ENCODE assay signal across 8 cellular contexts in the genomic region with DNA sequence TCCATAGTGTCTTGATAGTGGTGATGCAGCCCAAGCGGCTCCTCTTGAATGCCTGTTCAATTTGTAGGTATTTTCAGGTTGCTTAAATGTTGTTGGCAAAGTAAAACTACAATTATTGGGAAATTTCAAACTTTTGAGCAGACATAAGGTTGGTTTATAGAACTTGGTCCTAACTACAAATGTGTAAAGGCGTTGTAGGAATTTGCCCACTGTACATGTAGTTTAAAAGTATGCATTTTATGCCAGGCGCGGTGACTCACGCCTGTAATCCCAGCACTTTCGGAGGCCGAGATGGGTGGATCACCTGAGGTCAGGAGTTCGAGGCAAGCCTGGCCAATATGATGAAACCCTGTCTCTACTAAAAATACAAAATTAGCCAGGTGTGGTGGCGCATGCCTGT. TPM values are rescaled to one million over a fixed set of nuclear protein-coding genes. Genes with fewer than 3 reads are reported as not detected.
DNase-seq lines count a peak whose midpoint lies in the region; ATAC-seq and TF ChIP-seq lines count a peak whose summit lies in the region.
"Not testable (repeated sequence)": the region's sequence is repeated elsewhere in the genome, so short reads cannot be mapped to it uniquely, and the experiment has no call there.

No MANE protein-coding gene starts in this region.

- H3K4me1 ChIP-seq in BLaER1 = peaks cover 42% of the 10 kb centered on the region
- not testable (repeated sequence) for H3K4me1 ChIP-seq in H9 (ENCODE audit: insufficient read depth, low read length); trophoblast cell (ENCODE audit: control insufficient read depth in 1 of 2, insufficient read depth in 2 of 2, low read length in 2 of 2)
- peaks cover 18% of the 10 kb centered on the region for H3K4me1 ChIP-seq in OCI-LY7 (ENCODE audit: insufficient read depth, low read length, poor library complexity, severe bottlenecking)

- DNase-seq in H9; OCI-LY7 (ENCODE audit: low spot score); T-helper 17 cell; epithelial cell of prostate (ENCODE audit: low read depth, low spot score); mesothelial cell of epicardium (ENCODE audit: low spot score in 2 of 2, unreplicated experiment in 2 of 2): not testable (repeated sequence)
- DNase-seq in trophoblast cell = peak; percentile 41 to 59

- H2BK20ac ChIP-seq in H9 (ENCODE audit: low read depth, low read length, poor library complexity, severe bottlenecking) = not testable (repeated sequence)

- no CpG with 5 or more reads among the region's 9 CpGs for WGBS in H9 (ENCODE audit: extremely low coverage, insufficient read length, low lambda C conversion rate)
- WGBS in trophoblast cell (ENCODE audit: extremely low coverage, insufficient coverage, insufficient read length) = no CpG with 5 or more reads among the region's 9 CpGs

- not testable (repeated sequence) for H2BK120ac ChIP-seq in H9 (ENCODE audit: low read depth, low read length, poor library complexity, severe bottlenecking); trophoblast cell (ENCODE audit: insufficient read depth, low read length, poor library complexity)

- H3K36me3 Mint-ChIP-seq in H9 (ENCODE audit: insufficient read depth in 1 of 3, low read depth in 3 of 3) (peaks cover 33 to 48% (median 36%) of the 10 kb centered on the region in 3 experiments), brain (peaks cover 43% of the 10 kb centered on the region)
- not testable (repeated sequence) for H3K36me3 Mint-ChIP-seq in T-helper 17 cell (ENCODE audit: low read depth); mesothelial cell of epicardium

- H2AFZ ChIP-seq in H9 (ENCODE audit: low read length); OCI-LY7 (ENCODE audit: low read length); trophoblast cell (ENCODE audit: insufficient read depth, low read length, poor library complexity): not testable (repeated sequence)

- H3K9ac ChIP-seq in BLaER1 = peak overlapping the region; percentile 99
- H3K9ac ChIP-seq in H9 (ENCODE audit: extremely low read depth, insufficient read length, low read length) = peak overlapping the region; percentile 13
- H3K9ac ChIP-seq in trophoblast cell (ENCODE audit: low read length) = not testable (repeated sequence)

- H3K14ac ChIP-seq in H9 (ENCODE audit: insufficient read depth, low read length); trophoblast cell (ENCODE audit: low read length): not testable (repeated sequence)

- H3K56ac ChIP-seq in H9 (ENCODE audit: insufficient read length, low read depth, low read length) = not testable (repeated sequence)

- not testable (repeated sequence) for H3K27ac Mint-ChIP-seq in H9, mesothelial cell of epicardium
- peak overlapping the region; percentile 92 for H3K27ac Mint-ChIP-seq in T-helper 17 cell
- peak overlapping the region in 1 of 5 experiments; percentile 95 for H3K27ac Mint-ChIP-seq in brain

- intact Hi-C loops in OCI-LY7 (cut with micrococcal nuclease; ENCODE audit: unreplicated experiment) = loop anchor here (5.0 to 10.0 kb wide), 2 partner anchors 110 to 672 kb away; a partner anchor contains a TSS

- not testable (repeated sequence) for H3K18ac ChIP-seq in H9 (ENCODE audit: insufficient read length, low read depth, low read length); trophoblast cell (ENCODE audit: low read length)

- peak overlapping the region; percentile 86 for H3K4me2 ChIP-seq in BLaER1
- not testable (repeated sequence) for H3K4me2 ChIP-seq in H9 (ENCODE audit: insufficient read depth, insufficient read length, low read length); trophoblast cell (ENCODE audit: low read length)
- 0 out of 2 replicates have a peak overlapping the region, but pooled peaks have one; percentile 86 for H3K4me2 ChIP-seq in OCI-LY7 (ENCODE audit: low read length)

- not testable (repeated sequence) for H3K23me2 ChIP-seq in H9 (ENCODE audit: insufficient read length, low read depth, low read length, poor library complexity, severe bottlenecking)

- H3K9me2 ChIP-seq in OCI-LY7 (ENCODE audit: insufficient read depth, low read length) = not testable (repeated sequence)

- H3K27me3 Mint-ChIP-seq in H9 (ENCODE audit: low read depth); T-helper 17 cell; mesothelial cell of epicardium (ENCODE audit: low read depth): not testable (repeated sequence)
- peaks cover 15% of the 10 kb centered on the region for H3K27me3 Mint-ChIP-seq in brain

- not testable (repeated sequence) for H2BK15ac ChIP-seq in H9 (ENCODE audit: low read depth, low read length)

- H2BK12ac ChIP-seq in H9 (ENCODE audit: insufficient read length, low read depth, low read length); trophoblast cell (ENCODE audit: low read length): not testable (repeated sequence)

- ATAC-seq in T-helper 17 cell = not testable (repeated sequence)

- H3K79me2 ChIP-seq in H9 (ENCODE audit: insufficient read depth, low read length) = peaks cover 57% of the 10 kb centered on the region
- H3K79me2 ChIP-seq in OCI-LY7 (ENCODE audit: insufficient read depth, low read depth, low read length) = peaks cover 66% of the 10 kb centered on the region
- H3K79me2 ChIP-seq in trophoblast cell (ENCODE audit: control insufficient read depth, insufficient read depth, low read length, poor library complexity) = peaks cover 19% of the 10 kb centered on the region

- not testable (repeated sequence) for H3K23ac ChIP-seq in H9 (ENCODE audit: insufficient read length, low read depth, low read length); trophoblast cell (ENCODE audit: low read length)

- CTCF ChIA-PET in OCI-LY7 (lab: Charles Lee; ENCODE audit: unreplicated experiment) = not testable (repeated sequence)

- H3K79me1 ChIP-seq in H9 (ENCODE audit: insufficient read depth, low read depth, low read length, poor library complexity, severe bottlenecking) = peaks cover 11% of the 10 kb centered on the region
- H3K79me1 ChIP-seq in trophoblast cell (ENCODE audit: low read length) = not testable (repeated sequence)

- H3K4me1 Mint-ChIP-seq in H9 (peaks cover 27 to 34% of the 10 kb centered on the region in 2 experiments), T-helper 17 cell (peaks cover 29% of the 10 kb centered on the region), brain (peaks cover 40% of the 10 kb centered on the region), mesothelial cell of epicardium (peaks cover 33% of the 10 kb centered on the region)

- H3K9me3 ChIP-seq in BLaER1; H9 (ENCODE audit: control insufficient read depth, low read depth, low read length); OCI-LY7 (ENCODE audit: low read length); T-helper 17 cell (ENCODE audit: control insufficient read depth, low read length, poor library complexity, severe bottlenecking); trophoblast cell (ENCODE audit: insufficient read depth, low read depth, low read length): not testable (repeated sequence)

- not testable (repeated sequence) for H3T11ph ChIP-seq in H9 (ENCODE audit: low read length)

- H3K4me3 ChIP-seq in BLaER1; OCI-LY7 (ENCODE audit: low read depth, low read length, poor library complexity, severe bottlenecking); trophoblast cell (ENCODE audit: low read depth, low read length): not testable (repeated sequence)

- not testable (repeated sequence) for BruUV-seq in OCI-LY7 (replicated peaks; lab: Mats Ljungman, UMichigan)

- not testable (repeated sequence) for H4K12ac ChIP-seq in trophoblast cell (ENCODE audit: low read depth, low read length)

- not testable (repeated sequence) for H2BK5ac ChIP-seq in H9 (ENCODE audit: insufficient read length, low read length); trophoblast cell (ENCODE audit: low read depth, low read length, poor library complexity)

- H2AK5ac ChIP-seq in H9 (ENCODE audit: insufficient read length, low read length); trophoblast cell (ENCODE audit: low read length): not testable (repeated sequence)

- peaks cover 74% of the 10 kb centered on the region for H4K20me1 ChIP-seq in BLaER1
- H4K20me1 ChIP-seq in H9 (ENCODE audit: control insufficient read depth, insufficient read depth, insufficient read length) = not testable (repeated sequence)
- peaks cover 32% of the 10 kb centered on the region for H4K20me1 ChIP-seq in OCI-LY7 (ENCODE audit: insufficient read depth, low read length)

- POLR2A ChIA-PET in OCI-LY7 (lab: Charles Lee) = not testable (repeated sequence)

- not testable (repeated sequence) for H4K8ac ChIP-seq in H9 (replicated peaks; ENCODE audit: insufficient read length, low read depth, low read length); trophoblast cell (ENCODE audit: low read depth, low read length)

- H3K4me3 Mint-ChIP-seq in H9, T-helper 17 cell: not testable (repeated sequence)
- H3K4me3 Mint-ChIP-seq in brain (peak overlapping the region; percentile 17 to 97 (median 90)), mesothelial cell of epicardium (peak overlapping the region; percentile 79)

- H4K91ac ChIP-seq in H9 (ENCODE audit: insufficient read length, low read depth, low read length); trophoblast cell (ENCODE audit: low read depth, low read length): not testable (repeated sequence)

- H3K4ac ChIP-seq in H9 (ENCODE audit: low read depth, low read length); trophoblast cell (ENCODE audit: low read depth, low read length): not testable (repeated sequence)

- not testable (repeated sequence) for H3K27me3 ChIP-seq in BLaER1; H9 (ENCODE audit: insufficient read depth, low read length); trophoblast cell (ENCODE audit: insufficient read depth, low read length)

- H4K5ac ChIP-seq in H9 (ENCODE audit: insufficient read length, low read depth, low read length) = not testable (repeated sequence)

- not testable (repeated sequence) for H3K27ac ChIP-seq in BLaER1; H9 (ENCODE audit: insufficient read length, low read depth, low read length); OCI-LY7 (ENCODE audit: low read depth, low read length, poor library complexity, severe bottlenecking); trophoblast cell (ENCODE audit: low read depth, low read length)
- peak overlapping the region; percentile 75 for H3K27ac ChIP-seq in epithelial cell of prostate

- H3K36me3 ChIP-seq in BLaER1 (peaks cover 56% of the 10 kb centered on the region), OCI-LY7 (ENCODE audit: insufficient read depth, low read length) (peaks cover 57% of the 10 kb centered on the region), trophoblast cell (ENCODE audit: control insufficient read depth in 1 of 2, insufficient read depth in 2 of 2, low read length in 2 of 2) (peaks cover 3 to 11% of the 10 kb centered on the region in 2 experiments)

- TF ChIP-seq CTCF in H9 (conservative IDR thresholded peaks at IDR 0.05); OCI-LY7 (conservative IDR thresholded peaks at IDR 0.05; ENCODE audit: low read length); brain (conservative IDR thresholded peaks at IDR 0.05); mesothelial cell of epicardium (IDR thresholded peaks at IDR 0.05; ENCODE audit: unreplicated experiment): not testable (repeated sequence)

- peaks cover 3 to 12% of the 10 kb centered on the region in 2 experiments; a peak in 3 of 5 replicates for H3K9me3 Mint-ChIP-seq in H9
- not testable (repeated sequence) for H3K9me3 Mint-ChIP-seq in brain, mesothelial cell of epicardium

RNA-seq across cellular contexts. Expression of a gene that starts 2.6 kb away (rescaled TPM):
- 41.7 and 45.0 TPM in 2 replicates for total RNA-seq in H9 (2021)
- total RNA-seq in OCI-LY7 (2014; rRNA removed; shearing (Covaris generic)) = 9.4 and 9.8 TPM in 2 replicates
- 30.1 and 34.0 TPM in 2 replicates for total RNA-seq in OCI-LY7 (2022)
- 10 to 100 TPM; 19.0 to 22.0 TPM for total RNA-seq in T-helper 17 cell
- 10.9 TPM for polyA plus RNA-seq in brain (ENCODE audit: insufficient read depth, low read depth, low replicate concordance)
- total RNA-seq in mesothelial cell of epicardium = 50.4 to 54.4 TPM (median 53.7 TPM) in 3 replicates
- 33.2 and 34.0 TPM in 2 replicates for polyA plus RNA-seq in trophoblast cell (2013)
